1 cellular context compared by ENCODE assay signal in the genomic region with DNA sequence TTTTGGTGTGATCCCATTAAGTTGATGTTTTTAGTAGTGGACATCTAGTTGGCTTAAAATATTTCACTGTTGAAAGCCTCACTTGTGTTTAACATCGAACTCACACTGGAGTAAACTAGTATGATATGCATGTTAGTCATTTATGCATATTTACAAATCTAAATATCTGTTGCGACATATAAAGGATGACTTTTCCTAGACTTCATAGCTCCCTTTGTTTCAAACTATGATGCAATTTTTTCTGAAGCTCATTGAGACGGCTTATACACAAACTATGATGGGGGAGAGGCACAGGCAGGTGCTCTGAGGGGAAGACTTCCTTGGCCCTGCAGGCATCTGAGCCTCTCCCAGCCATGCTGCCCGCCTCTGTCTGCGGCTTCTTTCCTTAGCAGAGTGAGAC.
TF ChIP-seq lines count a peak whose summit lies in the region.

No MANE protein-coding gene starts in this region.

TF ChIP-seq in H1, 55 proteins besides CTCF, POLR2A, EP300 and RAD21:
- TF ChIP-seq CEBPB (IDR thresholded peaks at IDR 0.05; ENCODE audit: low read depth, low read length) (0 out of 2 replicates have a peak, but pooled peaks have one; percentile 12), CREB1 (IDR thresholded peaks at IDR 0.05) (no peak)
TF ChIP-seq in H1: peak in this region for 1.
